30 cellular contexts compared by ENCODE assay signal in the genomic region with DNA sequence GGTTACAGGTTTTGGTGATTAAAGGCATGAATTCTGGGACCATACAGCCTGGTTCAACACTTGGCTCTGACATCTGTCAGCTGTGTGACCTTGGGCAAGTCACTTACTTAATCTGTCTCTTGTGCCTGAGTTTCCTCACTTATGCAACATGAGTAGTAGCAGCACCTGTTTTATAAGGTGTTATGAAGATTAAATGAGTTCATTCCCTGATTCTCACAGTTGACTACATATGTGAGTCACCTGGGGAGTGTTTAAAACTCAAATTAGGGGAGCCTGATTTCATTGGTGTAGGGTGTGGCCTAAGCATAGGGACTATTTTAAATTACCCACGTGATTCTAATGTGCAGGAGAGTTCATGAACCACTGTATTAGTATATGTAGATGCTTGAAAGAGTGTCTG. TPM values are rescaled to one million over a fixed set of nuclear protein-coding genes. Genes with fewer than 3 reads are reported as not detected.
"Had no signal": no experiment of that assay in that cellular context is flagged by ENCODE, and none has a peak within 500 bp of the region (broad histone marks: within the 10 kb centered on the region; RNA-seq: fewer than 3 reads in every experiment).

No MANE protein-coding gene starts in this region.

- ATAC-seq: activated CD8-positive, alpha-beta T cell treated with anti-CD3 and anti-CD28 coated beads for 36 hours; activated naive CD8-positive, alpha-beta T cell treated with anti-CD3 and anti-CD28 coated beads, Interleukin-2, amount 50 U/mL, for 24 hours; activated T-cell treated with anti-CD3 and anti-CD28 coated beads, Interleukin-2, amount 50 U/mL, for 4 hours; activated T-cell treated with anti-CD3 and anti-CD28 coated beads, Interleukin-2, amount 50 U/mL, for 72 hours; activated T-helper 17 cell treated with anti-CD3 and anti-CD28 coated beads, Interleukin-2, amount 50 U/mL, for 72 hours had no signal

- H3K4me1 ChIP-seq: ascending aorta had no signal

- DNase-seq: activated B cell treated with CpG ODN at 0.5 μM for 24 hours; activated CD4-positive, alpha-beta memory T cell treated with anti-CD3 and anti-CD28 coated beads for 36 hours; activated CD4-positive, alpha-beta T cell treated with anti-CD3 and anti-CD28 coated beads for 4 hours; activated CD4-positive, alpha-beta T cell treated with anti-CD3 and anti-CD28 coated beads, Interleukin-2, amount 10 ng/mL, durations not matched to agents 24 days and 14 days; activated CD4-positive, alpha-beta T cell treated with anti-CD3 and anti-CD28 coated beads, Interleukin-2, amount 50 U/mL, for 1 hour; activated CD4-positive, alpha-beta T cell treated with anti-CD3 and anti-CD28 coated beads, Interleukin-2, amount 50 U/mL, for 4 hours; activated CD4-positive, CD25-positive, alpha-beta regulatory T cell treated with anti-CD3 and anti-CD28 coated beads, Interleukin-2, amount 50 U/mL, for 72 hours; activated CD8-positive, alpha-beta memory T cell treated with anti-CD3 and anti-CD28 coated beads, Interleukin-2, amount 50 U/mL, for 4 hours; activated CD8-positive, alpha-beta T cell treated with anti-CD3 and anti-CD28 coated beads for 36 hours; activated gamma-delta T cell; activated naive CD4-positive, alpha-beta T cell treated with anti-CD3 and anti-CD28 coated beads, Interleukin-2, amount 10 ng/mL, durations not matched to agents 7 days and 5 days; activated naive CD4-positive, alpha-beta T cell treated with Interleukin-2 at 50 U/mL for 16 hours; activated naive CD8-positive, alpha-beta T cell treated with anti-CD3 and anti-CD28 coated beads, Interleukin-2, amount 10 ng/mL, durations not matched to agents 7 days and 5 days; activated naive CD8-positive, alpha-beta T cell treated with anti-CD3 and anti-CD28 coated beads, Interleukin-2, amount 50 U/mL, for 24 hours; activated T-cell treated with anti-CD3 and anti-CD28 coated beads for 4 hours; activated T-cell treated with anti-CD3 and anti-CD28 coated beads, Interleukin-2, amount 50 U/mL, for 1 hour; activated T-cell treated with anti-CD3 and anti-CD28 coated beads, Interleukin-2, amount 50 U/mL, for 4 hours; activated T-cell treated with anti-CD3 and anti-CD28 coated beads, Interleukin-2, amount 50 U/mL, for 72 hours; amygdala; anterior cingulate cortex; central memory CD4-positive, alpha-beta T cell; T-helper 1 cell; T-helper 2 cell; T-helper 9 cell had no signal

- FAIRE-seq: TTC549 had no signal

- H3K4me3 ChIP-seq: ascending aorta had no signal

- H3K27me3 ChIP-seq: ascending aorta had no signal

- H3K36me3 ChIP-seq: ascending aorta had no signal

- H3K9me3 ChIP-seq: ascending aorta had no signal

- H3K27ac ChIP-seq: ascending aorta, VCaP had no signal

RNA-seq across cellular contexts. Expression of gene TMEM233, which starts 36.7 kb away (rescaled TPM):
- total RNA-seq: activated B cell treated with CpG ODN at 0.5 μM for 24 hours; activated CD4-positive, alpha-beta memory T cell treated with anti-CD3 and anti-CD28 coated beads for 36 hours; activated CD4-positive, alpha-beta T cell treated with anti-CD3 and anti-CD28 coated beads, Interleukin-2, amount 10 ng/mL, durations not matched to agents 24 days and 14 days; activated CD8-positive, alpha-beta memory T cell treated with anti-CD3 and anti-CD28 coated beads for 36 hours; activated CD8-positive, alpha-beta T cell treated with anti-CD3 and anti-CD28 coated beads for 36 hours; activated naive CD8-positive, alpha-beta T cell treated with anti-CD3 and anti-CD28 coated beads, Interleukin-2, amount 10 ng/mL, durations not matched to agents 7 days and 5 days; activated T-cell treated with anti-CD3 and anti-CD28 coated beads, Interleukin-2, amount 50 U/mL, for 4 hours; activated T-cell treated with anti-CD3 and anti-CD28 coated beads, Interleukin-2, amount 50 U/mL, for 72 hours; activated T-helper 1 cell treated with anti-CD3 and anti-CD28 coated beads, Interleukin-12 subunit alpha, Interleukin-12 subunit beta, Interleukin-2, Interleukin-4 antibody, amounts not matched to agents 30 ng/mL and 10 ng/mL and 1 ng/mL, durations not matched to agents 14 hours and 24 hours and 36 hours; activated T-helper 17 cell treated with anti-CD3 and anti-CD28 coated beads, Interleukin-2, amount 50 U/mL, for 72 hours; ascending aorta had no signal
